1 cellular context compared by ENCODE assay signal in the genomic region with DNA sequence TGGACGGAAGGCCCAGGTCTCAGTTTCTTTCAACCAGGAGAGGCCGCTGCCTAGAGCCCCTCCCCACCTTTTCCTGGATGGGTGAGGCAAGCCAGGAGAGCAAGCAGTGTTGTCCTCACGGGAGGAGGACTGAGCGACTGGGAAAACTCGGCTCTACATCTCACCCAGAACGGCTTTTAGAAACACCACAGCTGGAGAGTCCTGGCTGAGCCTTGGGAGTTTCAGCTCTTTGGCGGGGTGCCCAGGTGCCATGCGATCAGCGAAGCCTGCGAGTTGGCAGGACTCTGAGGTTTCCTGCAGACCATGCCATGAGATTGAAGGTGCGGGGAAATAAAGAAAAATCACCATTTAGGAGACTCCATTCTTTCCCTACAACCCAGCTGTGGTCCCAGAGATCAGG.
TF ChIP-seq lines count a peak whose summit lies in the region.

No MANE protein-coding gene starts in this region.

TF ChIP-seq in Ishikawa, 13 proteins besides CTCF, POLR2A, EP300 and RAD21 (continued from another document):
- TF ChIP-seq, protein P1, sequence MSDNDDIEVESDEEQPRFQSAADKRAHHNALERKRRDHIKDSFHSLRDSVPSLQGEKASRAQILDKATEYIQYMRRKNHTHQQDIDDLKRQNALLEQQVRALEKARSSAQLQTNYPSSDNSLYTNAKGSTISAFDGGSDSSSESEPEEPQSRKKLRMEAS (IDR thresholded peaks at IDR 0.05): peak; percentile 78
- no peak for TF ChIP-seq YY1 (IDR thresholded peaks at IDR 0.05; ENCODE audit: low read depth)
- peak; percentile 88 for TF ChIP-seq NFIC (IDR thresholded peaks at IDR 0.05)
